In the genomic region with DNA sequence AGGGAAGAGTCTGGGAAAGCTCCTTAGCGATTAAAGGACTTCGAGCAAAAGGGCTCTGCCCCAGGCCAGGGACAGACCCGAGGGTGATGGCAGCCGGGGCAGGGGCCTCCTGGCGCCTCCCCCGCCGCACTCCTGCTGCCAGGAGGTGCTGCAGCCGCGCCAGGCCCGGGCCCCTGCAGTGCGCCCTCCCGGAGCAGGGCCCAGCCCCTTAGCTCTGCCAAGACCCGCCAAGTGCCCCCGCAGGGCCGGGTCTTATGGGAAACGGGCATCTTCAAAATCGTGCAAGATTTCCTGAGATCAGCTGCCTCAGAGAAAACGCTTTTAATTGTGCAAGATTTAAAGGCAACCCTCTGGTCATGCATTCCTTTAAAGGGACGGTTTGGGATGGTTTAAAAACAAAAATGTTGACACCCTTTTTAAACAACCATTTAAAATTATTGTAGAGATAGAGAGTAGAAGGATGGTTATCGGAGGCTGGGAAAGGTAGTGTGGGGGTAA, we compare ENCODE assay signal across 8 cellular contexts. TPM values are rescaled to one million over a fixed set of nuclear protein-coding genes. Genes with fewer than 3 reads are reported as not detected.
DNase-seq lines count a peak whose midpoint lies in the region; ATAC-seq, FAIRE-seq and TF ChIP-seq lines count a peak whose summit lies in the region.

No MANE protein-coding gene starts in this region.

- H3K4me3 Mint-ChIP-seq in nephron, result peak overlapping the region; percentile 85 to 93 (median 85)

- H3K4me1 Mint-ChIP-seq in nephron, result peaks cover 33% of the 10 kb centered on the region

- H3K27me3 ChIP-seq in RWPE2 (ENCODE audit: insufficient read depth, poor library complexity, severe bottlenecking), result no peaks in the 10 kb centered on the region

- H3K27me3 Mint-ChIP-seq in nephron (ENCODE audit: low read depth), result no peaks in the 10 kb centered on the region

- peak overlapping the region; percentile 37 for H3K4me3 ChIP-seq in RWPE2 (ENCODE audit: severe bottlenecking)

- H3K36me3 ChIP-seq in RWPE2 (ENCODE audit: low read depth), result no peaks in the 10 kb centered on the region; the same call in 1 of the 2 replicates

- H3K27ac Mint-ChIP-seq in nephron, result peak overlapping the region; percentile 15 to 89 (median 30)

- peak; percentile 8 for TF ChIP-seq CTCF in RWPE2 (IDR thresholded peaks at IDR 0.05; ENCODE audit: poor library complexity, severe bottlenecking)
- no peak for TF ChIP-seq CTCF in nephron (IDR thresholded peaks at IDR 0.05; ENCODE audit: unreplicated experiment in 3 of 3)

- no peak for FAIRE-seq in urothelium cell line (lab: Jason Lieb, UNC)

- no peaks in the 10 kb centered on the region for H3K9me3 ChIP-seq in RWPE2 (ENCODE audit: severe bottlenecking)

- ATAC-seq in HG02852 (IDR thresholded peaks at IDR 0.05; ENCODE audit: unreplicated experiment), result peak; percentile 47
- peak; percentile 58 for ATAC-seq in RWPE2 (ENCODE audit: low read depth)
- peak; percentile 53 for ATAC-seq in esophagus mucosa

- H3K36me3 Mint-ChIP-seq in nephron (ENCODE audit: low read depth), result peaks cover 3% of the 10 kb centered on the region

- DNase-seq in activated T-cell treated with anti-CD3 and anti-CD28 coated beads for 1 hour (ENCODE audit: low read depth) (peak; percentile 3), RWPE2 (ENCODE audit: low spot score) (no peak), urothelium cell line (ENCODE audit: low spot score) (no peak), NCI-H1694 treated with DMSO at 0.1 percent for 48 hours (lab: John Stamatoyannopoulos, UW) (no peak)
- no peak for DNase-seq in activated T-cell treated with anti-CD3 and anti-CD28 coated beads, Interleukin-2, amount 50 U/mL, for 1 hour

- no peaks in the 10 kb centered on the region for H3K9me3 Mint-ChIP-seq in nephron

- H3K4me1 ChIP-seq in RWPE2 (ENCODE audit: insufficient read depth, poor library complexity, severe bottlenecking), result peaks cover 15% of the 10 kb centered on the region

- H3K27ac ChIP-seq in RWPE2 (ENCODE audit: poor library complexity, severe bottlenecking), result no peak overlapping the region

RNA-seq across cellular contexts. Expression of a gene that starts 52.4 kb away (rescaled TPM):
- total RNA-seq in esophagus mucosa, result 7.0 TPM
